ENCODE assay signal across 22 cellular contexts in genomic region chr13:98260357-98261164, GRCh38.
DNase-seq lines count a peak whose midpoint lies in the region; ATAC-seq lines count a peak whose summit lies in the region.
"Had no signal": no experiment of that assay in that cellular context is flagged by ENCODE, and none has a peak within 500 bp of the region (broad histone marks: within the 10 kb centered on the region; RNA-seq: fewer than 3 reads in every experiment).

No MANE protein-coding gene starts in this region.

- H3K27ac Mint-ChIP-seq in stimulated activated memory B cell treated with anti-CD40 and anti-IgM and Interleukin-4, amounts not matched to agents 10 μg/mL and 1 μg/mL and 100 μg/mL, for 72 hours, result no peak overlapping the region
- H3K27ac Mint-ChIP-seq: CD8-positive, alpha-beta memory T cell had no signal

- H3K27me3 Mint-ChIP-seq in stimulated activated memory B cell treated with anti-CD40 and anti-IgM and Interleukin-4, amounts not matched to agents 10 μg/mL and 1 μg/mL and 100 μg/mL, for 72 hours, result no peaks in the 10 kb centered on the region

- no peaks in the 10 kb centered on the region for H3K4me1 Mint-ChIP-seq in stimulated activated memory B cell treated with anti-CD40 and anti-IgM and Interleukin-4, amounts not matched to agents 10 μg/mL and 1 μg/mL and 100 μg/mL, for 72 hours
- H3K4me1 Mint-ChIP-seq: CD8-positive, alpha-beta memory T cell had no signal

- no peak overlapping the region for H3K4me3 Mint-ChIP-seq in stimulated activated memory B cell treated with anti-CD40 and anti-IgM and Interleukin-4, amounts not matched to agents 10 μg/mL and 1 μg/mL and 100 μg/mL, for 72 hours
- H3K4me3 Mint-ChIP-seq: CD8-positive, alpha-beta memory T cell had no signal

- DNase-seq in ELF-1 (ENCODE audit: low read depth, low spot score) (peak; percentile 27), mucosa of gallbladder (ENCODE audit: low spot score) (peak; percentile 44), NCI-H146 treated with DMSO at 0.1 percent for 48 hours (lab: John Stamatoyannopoulos, UW; ENCODE audit: unreplicated experiment) (no peak), SHP77 (lab: John Stamatoyannopoulos, UW) (no peak)
- DNase-seq: activated CD4-positive, alpha-beta T cell treated with anti-CD3 and anti-CD28 coated beads, Interleukin-2, amount 50 U/mL, for 48 hours; activated naive CD4-positive, alpha-beta T cell treated with Interleukin-2 at 50 U/mL for 16 hours; activated T-cell treated with anti-CD3 and anti-CD28 coated beads for 4 hours; aorta; CD8-positive, alpha-beta memory T cell; foreskin melanocyte; KBM-7; MV-4-11; NCI-H2081 treated with DMSO at 0.1 percent for 48 hours; NCI-H510A; posterior cingulate gyrus; stimulated activated CD4-positive, alpha-beta T cell treated with anti-CD3 and anti-CD28 coated beads, Interleukin-12 subunit alpha, Interleukin-12 subunit beta, amount 100 ng/mL, for 4 hours; T-helper 1 cell; WERI-Rb-1 had no signal

- peak overlapping the region; percentile 21 for H3K27ac ChIP-seq in cingulate gyrus (ENCODE audit: low read depth, low read length)
- H3K27ac ChIP-seq: WERI-Rb-1 had no signal

- peak; percentile 14 for ATAC-seq in stimulated activated memory B cell treated with anti-CD40 and anti-IgM and Interleukin-4, amounts not matched to agents 10 μg/mL and 1 μg/mL and 100 μg/mL, for 72 hours
- ATAC-seq in HG03039 (IDR thresholded peaks at IDR 0.05; ENCODE audit: unreplicated experiment), result no peak
- no peak for ATAC-seq in GM19467 (IDR thresholded peaks at IDR 0.05; ENCODE audit: unreplicated experiment)

- no peaks in the 10 kb centered on the region for H3K36me3 Mint-ChIP-seq in stimulated activated memory B cell treated with anti-CD40 and anti-IgM and Interleukin-4, amounts not matched to agents 10 μg/mL and 1 μg/mL and 100 μg/mL, for 72 hours
- H3K36me3 Mint-ChIP-seq: CD8-positive, alpha-beta memory T cell had no signal

- no peaks in the 10 kb centered on the region for H3K9me3 Mint-ChIP-seq in stimulated activated memory B cell treated with anti-CD40 and anti-IgM and Interleukin-4, amounts not matched to agents 10 μg/mL and 1 μg/mL and 100 μg/mL, for 72 hours
- H3K9me3 Mint-ChIP-seq: CD8-positive, alpha-beta memory T cell had no signal

Comparison
In these comparisons a context has a peak if more than half of its experiments do, and no peak if none do; other contexts are left out.
1. DNase-seq: peak in ELF-1 (single experiment) and mucosa of gallbladder (single experiment); none in NCI-H146 treated with DMSO at 0.1 percent for 48 hours (single experiment) and SHP77 (0 of 2).